Comparison of ENCODE assay signal across 16 cellular contexts in the genomic region with DNA sequence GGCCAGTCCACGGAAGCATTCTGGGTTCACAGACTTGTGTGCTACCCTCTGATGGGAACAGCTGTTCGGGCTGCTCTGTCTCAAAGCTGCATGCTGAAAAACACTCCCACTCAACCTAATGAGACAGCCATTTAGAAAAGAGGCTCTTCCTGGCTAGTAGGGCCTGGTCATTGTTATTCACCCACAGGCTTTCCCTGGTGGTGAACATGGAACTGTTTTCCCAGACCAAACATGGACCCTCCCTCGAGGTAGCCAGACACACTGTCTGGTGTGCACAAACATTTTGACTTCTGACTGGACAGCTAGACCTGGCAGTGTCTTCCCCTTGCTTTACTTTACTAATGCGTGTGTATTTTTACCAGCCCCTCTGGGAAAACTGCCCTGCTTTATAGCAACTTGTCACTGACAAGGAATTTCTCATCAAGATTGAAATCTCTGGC. TPM values are rescaled to one million over a fixed set of nuclear protein-coding genes. Genes with fewer than 3 reads are reported as not detected.
DNase-seq lines count a peak whose midpoint lies in the region; ATAC-seq and TF ChIP-seq lines count a peak whose summit lies in the region.
"Had no signal": no experiment of that assay in that cellular context is flagged by ENCODE, and none has a peak within 500 bp of the region (broad histone marks: within the 10 kb centered on the region; RNA-seq: fewer than 3 reads in every experiment).

No MANE protein-coding gene starts in this region.

- H4K20me1 ChIP-seq in SK-N-SH (ENCODE audit: insufficient read depth) = no peaks in the 10 kb centered on the region

- POLR2A ChIA-PET in SK-N-SH (lab: Yijun Ruan, JAX) = no interaction called here

- H3F3A ChIP-seq in SK-N-SH (replicated peaks; ENCODE audit: insufficient read depth) = no peaks in the 10 kb centered on the region

- TF ChIP-seq CTCF in heart left ventricle (IDR thresholded peaks at IDR 0.05) (no peak), SK-N-SH (IDR thresholded peaks at IDR 0.05) (no peak), uterus (IDR thresholded peaks at IDR 0.05) (no peak)

- DNase-seq in heart left ventricle (peak in 3 of 5 donors; percentile 19 to 49 (median 26)), cardiac septum (ENCODE audit: low spot score) (no peak), SK-N-SH (peak; percentile 30), islet precursor cell (peak; percentile 98), GM19240 (ENCODE audit: insufficient read length, low spot score) (no peak), uterus (no peak), kidney glomerular epithelial cell (lab: John Stamatoyannopoulos, UW) (no peak), ecto neural progenitor cell (ENCODE audit: low spot score) (no peak)
- DNase-seq: brain microvascular endothelial cell; effector memory CD4-positive, alpha-beta T cell; foreskin fibroblast; HCEC 1CT; immature natural killer cell; NCI-H187; ovary; spleen had no signal

- no peak overlapping the region for H3K9ac ChIP-seq in SK-N-SH

- H3K9me3 ChIP-seq in heart left ventricle = no peaks in the 10 kb centered on the region
- H3K9me3 ChIP-seq in SK-N-SH = no peaks in the 10 kb centered on the region
- H3K9me3 ChIP-seq in uterus = no peaks in the 10 kb centered on the region
- H3K9me3 ChIP-seq: ovary, spleen had no signal

- H3K4me1 ChIP-seq in heart left ventricle (peaks cover 0 to 24% (median 9%) of the 10 kb centered on the region in 12 donors), SK-N-SH (ENCODE audit: control insufficient read depth in 1 of 2, insufficient read depth in 2 of 2, low read depth in 1 of 2, low read length in 1 of 2) (peaks cover 0 to 10% of the 10 kb centered on the region in 2 experiments; a peak in 1 of 4 replicates), uterus (no peaks in the 10 kb centered on the region)
- H3K4me1 ChIP-seq: spleen had no signal

- WGBS in heart left ventricle, 4 donors = 34 to 52% (median 46%) methylated on average over 4 of the region's 4 CpGs
- 31% methylated on average over 4 of the region's 4 CpGs for WGBS in SK-N-SH (ENCODE audit: low lambda C conversion rate)

- H3K79me2 ChIP-seq in SK-N-SH (ENCODE audit: insufficient read depth) = no peaks in the 10 kb centered on the region

- H3K27ac ChIP-seq in heart left ventricle (peak overlapping the region in 10 of 12 donors; percentile 10 to 66 (median 40)), SK-N-SH (ENCODE audit: low read depth in 2 of 2, low read length in 1 of 2) (no peak overlapping the region; a peak in 1 of 4 replicates), uterus (no peak overlapping the region)
- H3K27ac ChIP-seq: brain microvascular endothelial cell, ovary, spleen had no signal

- no peak overlapping the region for H2AFZ ChIP-seq in SK-N-SH (ENCODE audit: low read depth)

- TF ChIP-seq POLR2A in heart left ventricle (IDR thresholded peaks at IDR 0.05) (no peak), uterus (IDR thresholded peaks at IDR 0.05) (no peak)

- TF ChIP-seq EP300 in SK-N-SH (IDR thresholded peaks at IDR 0.05; ENCODE audit: borderline replicate concordance in 1 of 2, low read depth in 1 of 2, low read length in 1 of 2) = no peak

- no peak for TF ChIP-seq RAD21 in SK-N-SH (IDR thresholded peaks at IDR 0.05; ENCODE audit: low read length)

- H3K36me3 ChIP-seq in heart left ventricle = no peaks in the 10 kb centered on the region
- no peaks in the 10 kb centered on the region for H3K36me3 ChIP-seq in SK-N-SH (replicated peaks in 1 of 2; ENCODE audit: control insufficient read depth in 1 of 2, insufficient read depth in 2 of 2, low read length in 1 of 2)
- no peaks in the 10 kb centered on the region for H3K36me3 ChIP-seq in uterus
- H3K36me3 ChIP-seq: brain microvascular endothelial cell, ovary, spleen had no signal

- no peaks in the 10 kb centered on the region for H3K27me3 ChIP-seq in heart left ventricle
- H3K27me3 ChIP-seq in SK-N-SH (ENCODE audit: insufficient read depth) = no peaks in the 10 kb centered on the region
- no peaks in the 10 kb centered on the region for H3K27me3 ChIP-seq in uterus
- H3K27me3 ChIP-seq: brain microvascular endothelial cell, ovary, spleen had no signal

- ATAC-seq in heart left ventricle = peak; percentile 43 to 94 (median 70)

- H3K4me3 ChIP-seq in heart left ventricle = no peak overlapping the region
- no peak overlapping the region for H3K4me3 ChIP-seq in SK-N-SH (ENCODE audit: low read depth in 2 of 2, low read length in 1 of 2)
- no peak overlapping the region for H3K4me3 ChIP-seq in uterus
- H3K4me3 ChIP-seq: ovary, spleen had no signal

- intact Hi-C loops in heart left ventricle (cut with DNase I) (no loop called here), cardiac septum (cut with DNase I) (no loop called here), uterus (cut with DNase I; ENCODE audit: low total_unique reads) (no loop called here)

- no peaks in the 10 kb centered on the region for H3K9me2 ChIP-seq in SK-N-SH

- CTCF ChIA-PET in SK-N-SH (lab: Yijun Ruan, JAX) = interaction anchor here (2.6 to 2.9 kb wide), 2 partner anchors 45 to 475 kb away, joined by 6 to 10 read pairs; no protein-coding TSS in a partner anchor

- H3K4me2 ChIP-seq in SK-N-SH = no peak overlapping the region

TF ChIP-seq in SK-N-SH, 30 proteins besides CTCF, POLR2A, EP300 and RAD21:
- TF ChIP-seq, protein P1, sequence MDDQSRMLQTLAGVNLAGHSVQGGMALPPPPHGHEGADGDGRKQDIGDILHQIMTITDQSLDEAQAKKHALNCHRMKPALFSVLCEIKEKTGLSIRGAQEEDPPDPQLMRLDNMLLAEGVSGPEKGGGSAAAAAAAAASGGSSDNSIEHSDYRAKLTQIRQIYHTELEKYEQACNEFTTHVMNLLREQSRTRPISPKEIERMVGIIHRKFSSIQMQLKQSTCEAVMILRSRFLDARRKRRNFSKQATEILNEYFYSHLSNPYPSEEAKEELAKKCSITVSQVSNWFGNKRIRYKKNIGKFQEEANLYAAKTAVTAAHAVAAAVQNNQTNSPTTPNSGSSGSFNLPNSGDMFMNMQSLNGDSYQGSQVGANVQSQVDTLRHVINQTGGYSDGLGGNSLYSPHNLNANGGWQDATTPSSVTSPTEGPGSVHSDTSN (IDR thresholded peaks at IDR 0.05) = no peak
- TF ChIP-seq, protein P2, sequence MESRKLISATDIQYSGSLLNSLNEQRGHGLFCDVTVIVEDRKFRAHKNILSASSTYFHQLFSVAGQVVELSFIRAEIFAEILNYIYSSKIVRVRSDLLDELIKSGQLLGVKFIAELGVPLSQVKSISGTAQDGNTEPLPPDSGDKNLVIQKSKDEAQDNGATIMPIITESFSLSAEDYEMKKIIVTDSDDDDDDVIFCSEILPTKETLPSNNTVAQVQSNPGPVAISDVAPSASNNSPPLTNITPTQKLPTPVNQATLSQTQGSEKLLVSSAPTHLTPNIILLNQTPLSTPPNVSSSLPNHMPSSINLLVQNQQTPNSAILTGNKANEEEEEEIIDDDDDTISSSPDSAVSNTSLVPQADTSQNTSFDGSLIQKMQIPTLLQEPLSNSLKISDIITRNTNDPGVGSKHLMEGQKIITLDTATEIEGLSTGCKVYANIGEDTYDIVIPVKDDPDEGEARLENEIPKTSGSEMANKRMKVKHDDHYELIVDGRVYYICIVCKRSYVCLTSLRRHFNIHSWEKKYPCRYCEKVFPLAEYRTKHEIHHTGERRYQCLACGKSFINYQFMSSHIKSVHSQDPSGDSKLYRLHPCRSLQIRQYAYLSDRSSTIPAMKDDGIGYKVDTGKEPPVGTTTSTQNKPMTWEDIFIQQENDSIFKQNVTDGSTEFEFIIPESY (IDR thresholded peaks at IDR 0.05; ENCODE audit: borderline replicate concordance, low read depth) = no peak

RNA-seq across cellular contexts. Expression of a gene that starts 39.0 kb away (rescaled TPM):
- total RNA-seq in heart left ventricle = 10 to 100 TPM; 11.2 to 22.4 (median 17.1) TPM
- 1 to 10 TPM; 5.8 to 9.2 TPM for polyA plus RNA-seq in heart left ventricle
- total RNA-seq in cardiac septum = 18.7 TPM
- 0.62 and 0.84 TPM in 2 replicates for polyA plus RNA-seq in SK-N-SH (2012; rRNA removed)
- 0.50 and 0.67 TPM in 2 replicates for polyA plus RNA-seq in SK-N-SH (2012; cell fraction: cytosol; rRNA removed)
- 1.1 and 1.5 TPM in 2 replicates for polyA plus RNA-seq in SK-N-SH (2012; cell fraction: nucleus; rRNA removed)
- total RNA-seq in uterus = 10 to 100 TPM; 12.8 to 76.9 (median 35.1) TPM
- polyA plus RNA-seq: immature natural killer cell had no signal

Comparison
In these comparisons a context has a peak if more than half of its experiments do, and no peak if none do; other contexts are left out.
1. DNase-seq: peak in heart left ventricle (3 of 5), SK-N-SH (single experiment) and islet precursor cell (single experiment); none in cardiac septum (single experiment), GM19240 (single experiment), uterus (0 of 2), kidney glomerular epithelial cell (single experiment) and ecto neural progenitor cell (single experiment).
2. H3K27ac ChIP-seq: peak in heart left ventricle (10 of 12); none in SK-N-SH (0 of 2) and uterus (0 of 2).